Comparison of ENCODE assay signal across 33 cellular contexts in genomic region chr4:54662123-54662522, GRCh38. TPM values are rescaled to one million over a fixed set of nuclear protein-coding genes. Genes with fewer than 3 reads are reported as not detected.
"Had no signal": no experiment of that assay in that cellular context is flagged by ENCODE, and none has a peak within 500 bp of the region (broad histone marks: within the 10 kb centered on the region; RNA-seq: fewer than 3 reads in every experiment).

No MANE protein-coding gene starts in this region.

- DNase-seq: activated CD4-positive, alpha-beta T cell treated with anti-CD3 and anti-CD28 coated beads for 48 hours; activated CD4-positive, alpha-beta T cell treated with anti-CD3 and anti-CD28 coated beads, Interleukin-2, amount 50 U/mL, for 48 hours; activated CD8-positive, alpha-beta memory T cell treated with anti-CD3 and anti-CD28 coated beads, Interleukin-2, amount 50 U/mL, for 4 hours; activated gamma-delta T cell treated with Interleukin-2 at 50 U/mL for 16 hours; activated naive CD4-positive, alpha-beta T cell treated with anti-CD3 and anti-CD28 coated beads, Interleukin-2, amount 50 U/mL, for 16 hours; activated naive CD8-positive, alpha-beta T cell treated with anti-CD3 and anti-CD28 coated beads, Interleukin-2, amount 50 U/mL, for 24 hours; activated T-cell treated with anti-CD3 and anti-CD28 coated beads, Interleukin-2, amount 50 U/mL, for 1 hour; amygdala; kidney; left colon; midbrain; naive thymus-derived CD4-positive, alpha-beta T cell; pancreas; psoas muscle; sigmoid colon; small intestine; stimulated activated CD4-positive, alpha-beta T cell treated with anti-CD3 and anti-CD28 coated beads, Interleukin-4, amount 100 ng/mL, for 4 hours; stimulated activated CD8-positive, alpha-beta memory T cell treated with anti-CD3 and anti-CD28 coated beads, Interleukin-4, amount 100 ng/mL, for 48 hours; stimulated activated naive CD8-positive, alpha-beta T cell treated with anti-CD3 and anti-CD28 coated beads, Interleukin-15, amount 100 ng/mL, for 72 hours; substantia nigra; T-helper 9 cell; upper lobe of right lung; WERI-Rb-1 had no signal

- H3K27ac ChIP-seq: pancreas, psoas muscle, sigmoid colon, upper lobe of right lung, WERI-Rb-1 had no signal

- H3K9me3 ChIP-seq: esophagus muscularis mucosa, pancreas, psoas muscle, sigmoid colon, upper lobe of right lung had no signal

- H3K4me3 Mint-ChIP-seq: activated naive CD8-positive, alpha-beta T cell treated with anti-CD3 and anti-CD28 coated beads, Interleukin-2, amount 50 U/mL, for 24 hours; activated T-helper 17 cell treated with anti-CD3 and anti-CD28 coated beads, Interleukin-2, amount 50 U/mL, for 72 hours; central memory CD8-positive, alpha-beta T cell; dendritic cell treated with granulocyte-macrophage colony-stimulating factor and Interleukin-4, amounts not matched to agents 40 ng/mL and 50 ng/mL, for 4 days; naive thymus-derived CD4-positive, alpha-beta T cell; stimulated activated memory B cell treated with anti-CD40 and anti-IgM and Interleukin-4, amounts not matched to agents 10 μg/mL and 1 μg/mL and 100 μg/mL, for 72 hours; stimulated activated naive CD8-positive, alpha-beta T cell treated with anti-CD3 and anti-CD28 coated beads, Interleukin-15, amount 100 ng/mL, for 72 hours had no signal

- H3K36me3 ChIP-seq: esophagus muscularis mucosa, pancreas, sigmoid colon, upper lobe of right lung, WERI-Rb-1 had no signal

- ATAC-seq: activated CD4-positive, CD25-positive, alpha-beta regulatory T cell treated with anti-CD3 and anti-CD28 coated beads, Interleukin-2, amount 50 U/mL, for 24 hours; activated naive CD8-positive, alpha-beta T cell treated with anti-CD3 and anti-CD28 coated beads, Interleukin-2, amount 50 U/mL, for 24 hours; activated T-helper 17 cell treated with anti-CD3 and anti-CD28 coated beads, Interleukin-2, amount 50 U/mL, for 72 hours; left colon; naive thymus-derived CD4-positive, alpha-beta T cell; pancreas; psoas muscle; stimulated activated memory B cell treated with anti-CD40 and anti-IgM and Interleukin-4, amounts not matched to agents 10 μg/mL and 1 μg/mL and 100 μg/mL, for 72 hours; stimulated activated naive CD8-positive, alpha-beta T cell treated with anti-CD3 and anti-CD28 coated beads, Interleukin-15, amount 100 ng/mL, for 72 hours; upper lobe of right lung had no signal

- H3K36me3 Mint-ChIP-seq: stimulated activated memory B cell treated with anti-CD40 and anti-IgM and Interleukin-4, amounts not matched to agents 10 μg/mL and 1 μg/mL and 100 μg/mL, for 72 hours had no signal

- FAIRE-seq: bronchial epithelial cell, frontal cortex, kidney, pancreas, small intestine, TTC549 had no signal

- H3K4me1 Mint-ChIP-seq: activated T-helper 17 cell treated with anti-CD3 and anti-CD28 coated beads, Interleukin-2, amount 50 U/mL, for 72 hours; central memory CD8-positive, alpha-beta T cell had no signal

- H3K27ac Mint-ChIP-seq: activated naive CD8-positive, alpha-beta T cell treated with anti-CD3 and anti-CD28 coated beads, Interleukin-2, amount 50 U/mL, for 24 hours; activated T-helper 17 cell treated with anti-CD3 and anti-CD28 coated beads, Interleukin-2, amount 50 U/mL, for 72 hours; dendritic cell treated with granulocyte-macrophage colony-stimulating factor and Interleukin-4, amounts not matched to agents 40 ng/mL and 50 ng/mL, for 4 days; naive thymus-derived CD4-positive, alpha-beta T cell; stimulated activated memory B cell treated with anti-CD40 and anti-IgM and Interleukin-4, amounts not matched to agents 10 μg/mL and 1 μg/mL and 100 μg/mL, for 72 hours; stimulated activated naive CD8-positive, alpha-beta T cell treated with anti-CD3 and anti-CD28 coated beads, Interleukin-15, amount 100 ng/mL, for 72 hours had no signal

- H3K4me3 ChIP-seq: pancreas, psoas muscle, upper lobe of right lung had no signal

- H3K9me3 Mint-ChIP-seq: activated naive CD8-positive, alpha-beta T cell treated with anti-CD3 and anti-CD28 coated beads, Interleukin-2, amount 50 U/mL, for 24 hours; activated T-helper 17 cell treated with anti-CD3 and anti-CD28 coated beads, Interleukin-2, amount 50 U/mL, for 72 hours; central memory CD8-positive, alpha-beta T cell; dendritic cell treated with granulocyte-macrophage colony-stimulating factor and Interleukin-4, amounts not matched to agents 40 ng/mL and 50 ng/mL, for 4 days; naive thymus-derived CD4-positive, alpha-beta T cell; stimulated activated memory B cell treated with anti-CD40 and anti-IgM and Interleukin-4, amounts not matched to agents 10 μg/mL and 1 μg/mL and 100 μg/mL, for 72 hours; stimulated activated naive CD8-positive, alpha-beta T cell treated with anti-CD3 and anti-CD28 coated beads, Interleukin-15, amount 100 ng/mL, for 72 hours had no signal

- H3K27me3 ChIP-seq: pancreas had no signal

RNA-seq across cellular contexts. Expression of gene KIT, which starts 4.4 kb away (rescaled TPM):
- polyA plus RNA-seq: mammary epithelial cell had no signal
